In genomic region chr1:159916240-159917051, GRCh38 we compare ENCODE assay signal across 9 cellular contexts. TPM values are rescaled to one million over a fixed set of nuclear protein-coding genes. Genes with fewer than 3 reads are reported as not detected.
A peak's percentile ranks its signal among the peaks of the same experiment; 100 is the strongest.
DNase-seq lines count a peak whose midpoint lies in the region; ATAC-seq and TF ChIP-seq lines count a peak whose summit lies in the region.
"Had no signal": no experiment of that assay in that cellular context is flagged by ENCODE, and none has a peak within 500 bp of the region (broad histone marks: within the 10 kb centered on the region; RNA-seq: fewer than 3 reads in every experiment).

No MANE protein-coding gene starts in this region.

- peaks cover 0 to 22% (median 16%) of the 10 kb centered on the region in 4 donors for H3K36me3 ChIP-seq in transverse colon
- H3K36me3 ChIP-seq in effector memory CD4-positive, alpha-beta T cell (ENCODE audit: control insufficient read depth, insufficient read depth, low read length) = peaks cover 46% of the 10 kb centered on the region

- no peak for TF ChIP-seq EP300 in transverse colon (IDR thresholded peaks at IDR 0.05; ENCODE audit: low read depth)

- peaks cover 62% of the 10 kb centered on the region for H3K36me3 Mint-ChIP-seq in HFFc6 (ENCODE audit: low read depth)
- peaks cover 71% of the 10 kb centered on the region for H3K36me3 Mint-ChIP-seq in activated T-helper 17 cell treated with anti-CD3 and anti-CD28 coated beads, Interleukin-2, amount 50 U/mL, for 72 hours (ENCODE audit: low read depth)
- peaks cover 9 to 42% (median 24%) of the 10 kb centered on the region in 3 donors for H3K36me3 Mint-ChIP-seq in immature natural killer cell

- no peaks in the 10 kb centered on the region for H3K27me3 ChIP-seq in transverse colon
- no peaks in the 10 kb centered on the region for H3K27me3 ChIP-seq in effector memory CD4-positive, alpha-beta T cell (replicated peaks; ENCODE audit: control insufficient read depth, insufficient read depth, low read length, poor library complexity, severe bottlenecking)

- no peaks in the 10 kb centered on the region for H3K9me3 Mint-ChIP-seq in HFFc6
- H3K9me3 Mint-ChIP-seq in activated T-helper 17 cell treated with anti-CD3 and anti-CD28 coated beads, Interleukin-2, amount 50 U/mL, for 72 hours = no peaks in the 10 kb centered on the region
- no peaks in the 10 kb centered on the region for H3K9me3 Mint-ChIP-seq in immature natural killer cell

- no peaks in the 10 kb centered on the region for H3K9me3 ChIP-seq in transverse colon
- H3K9me3 ChIP-seq in effector memory CD4-positive, alpha-beta T cell (ENCODE audit: control insufficient read depth, low read length) = no peaks in the 10 kb centered on the region

- in situ Hi-C loops in transverse colon (cut with MboI; ENCODE audit: low pct_ligation_motif_present in 1 of 4, low pct_unique_long_range_greater_than_20kb in 1 of 4, low sequenced_read_pairs in 3 of 4) = no loop called here

- WGBS in transverse colon (ENCODE audit: low coverage in 1 of 2), 2 donors = 30 to 46% methylated on average over 4 to 9 of the region's 9 CpGs

- peak overlapping the region; percentile 70 for H3K4me3 Mint-ChIP-seq in HFFc6
- H3K4me3 Mint-ChIP-seq in activated T-helper 17 cell treated with anti-CD3 and anti-CD28 coated beads, Interleukin-2, amount 50 U/mL, for 72 hours = no peak overlapping the region
- no peak overlapping the region for H3K4me3 Mint-ChIP-seq in immature natural killer cell

- no peak for ATAC-seq in activated T-helper 17 cell treated with anti-CD3 and anti-CD28 coated beads, Interleukin-2, amount 50 U/mL, for 72 hours (replicated peaks)
- ATAC-seq in HG03571 (IDR thresholded peaks at IDR 0.05; ENCODE audit: unreplicated experiment) (no peak), GM18907 (IDR thresholded peaks at IDR 0.05; ENCODE audit: unreplicated experiment) (no peak)

- H3K27ac Mint-ChIP-seq in HFFc6 (peak overlapping the region; percentile 94), immature natural killer cell (peak overlapping the region; percentile 51 to 85 (median 72))
- peak overlapping the region; percentile 23 for H3K27ac Mint-ChIP-seq in activated T-helper 17 cell treated with anti-CD3 and anti-CD28 coated beads, Interleukin-2, amount 50 U/mL, for 72 hours

- intact Hi-C loops in transverse colon (cut with DNase I; ENCODE audit: low total_unique reads) = no loop called here

- no peak overlapping the region for H3K4me3 ChIP-seq in AG10803 (ENCODE audit: low read length)
- H3K4me3 ChIP-seq in transverse colon = no peak overlapping the region
- no peak overlapping the region for H3K4me3 ChIP-seq in effector memory CD4-positive, alpha-beta T cell (ENCODE audit: insufficient read depth, low read depth, low read length, poor library complexity, severe bottlenecking)

- TF ChIP-seq CTCF in AG10803 (conservative IDR thresholded peaks at IDR 0.05; ENCODE audit: low read length) (no peak), HFFc6 (IDR thresholded peaks at IDR 0.05) (peak; percentile 32; the same call in 1 of the 2 replicates), transverse colon (IDR thresholded peaks at IDR 0.05) (no peak)

- H3K27me3 Mint-ChIP-seq in HFFc6 (ENCODE audit: insufficient read depth) (peaks cover 14% of the 10 kb centered on the region; the same call in 1 of the 2 replicates), immature natural killer cell (ENCODE audit: low read depth in 3 of 3) (peaks cover 5 to 11% (median 8%) of the 10 kb centered on the region in 3 donors)
- no peaks in the 10 kb centered on the region for H3K27me3 Mint-ChIP-seq in activated T-helper 17 cell treated with anti-CD3 and anti-CD28 coated beads, Interleukin-2, amount 50 U/mL, for 72 hours

- DNase-seq in AG10803 (ENCODE audit: low read depth) (peak; percentile 72), HFFc6 (peak; percentile 94), immature natural killer cell (no peak), transverse colon (no peak)
- DNase-seq in effector memory CD4-positive, alpha-beta T cell = no peak

- TF ChIP-seq POLR2A in transverse colon (IDR thresholded peaks at IDR 0.05) = no peak

- H3K4me1 ChIP-seq in transverse colon = peaks cover 8 to 70% (median 49%) of the 10 kb centered on the region in 4 donors
- peaks cover 34% of the 10 kb centered on the region for H3K4me1 ChIP-seq in effector memory CD4-positive, alpha-beta T cell (ENCODE audit: control insufficient read depth, insufficient read depth, low read length, poor library complexity, severe bottlenecking)

- H3K4me1 Mint-ChIP-seq in HFFc6 (ENCODE audit: low read depth) = peaks cover 100% of the 10 kb centered on the region
- peaks cover 59% of the 10 kb centered on the region for H3K4me1 Mint-ChIP-seq in activated T-helper 17 cell treated with anti-CD3 and anti-CD28 coated beads, Interleukin-2, amount 50 U/mL, for 72 hours
- H3K4me1 Mint-ChIP-seq in immature natural killer cell = peaks cover 53 to 70% of the 10 kb centered on the region in 2 donors

- peak overlapping the region; percentile 51 to 75 (median 59) for H3K27ac ChIP-seq in transverse colon
- no peak overlapping the region for H3K27ac ChIP-seq in effector memory CD4-positive, alpha-beta T cell (ENCODE audit: insufficient read depth, low read length, poor library complexity, severe bottlenecking)

RNA-seq across cellular contexts. Expression of gene TAGLN2, which starts 8.9 kb away (rescaled TPM):
- 100 to 1,000 TPM; 560 to 914 (median 815) TPM for total RNA-seq in HFFc6 (2021; fragmentation: NEBNext Ultra II Directional; extraction: Animal tissue kit (Norgen Biotek cat#: 25700))
- total RNA-seq in activated T-helper 17 cell treated with anti-CD3 and anti-CD28 coated beads, Interleukin-2, amount 50 U/mL, for 72 hours = 100 to 1,000 TPM; 457 to 593 TPM
- polyA plus RNA-seq in immature natural killer cell = 1,000 to 10,000 TPM in 2 of 3 donors, 100 to 1,000 TPM in 1; 660 to 1,369 (median 1,251) TPM
- 100 to 1,000 TPM in 3 of 4 donors, 10 to 100 TPM in 1; 65.1 to 235 (median 168) TPM for total RNA-seq in transverse colon

RNA-seq across cellular contexts. Expression of gene CFAP45, which starts 16.5 kb away (rescaled TPM):
- total RNA-seq in HFFc6 (2021; fragmentation: NEBNext Ultra II Directional; extraction: Animal tissue kit (Norgen Biotek cat#: 25700)) = 1 to 10 TPM in 4 of 6 experiments, under 1 TPM in 2; 0.94 to 2.5 (median 1.2) TPM
- total RNA-seq in activated T-helper 17 cell treated with anti-CD3 and anti-CD28 coated beads, Interleukin-2, amount 50 U/mL, for 72 hours = 1 to 10 TPM in 1 of 2 donors, under 1 TPM in 1; 0.78 to 3.6 TPM
- under 1 TPM in 1 of 3 donors, not detected in 2; 0.36 TPM for polyA plus RNA-seq in immature natural killer cell
- under 1 TPM in 1 of 4 donors, not detected in 3; 0.32 TPM for total RNA-seq in transverse colon

RNA-seq across cellular contexts. Expression of gene IGSF9, which starts 29.0 kb away (rescaled TPM):
- total RNA-seq in HFFc6 (2021; fragmentation: NEBNext Ultra II Directional; extraction: Animal tissue kit (Norgen Biotek cat#: 25700)) = not detected
- total RNA-seq in activated T-helper 17 cell treated with anti-CD3 and anti-CD28 coated beads, Interleukin-2, amount 50 U/mL, for 72 hours = not detected
- polyA plus RNA-seq in immature natural killer cell = not detected
- total RNA-seq in transverse colon = 100 to 1,000 TPM in 1 of 4 donors, 10 to 100 TPM in 3; 40.7 to 137 (median 81.3) TPM

RNA-seq across cellular contexts. Expression of gene SLAMF9, which starts 37.6 kb away (rescaled TPM):
- total RNA-seq in HFFc6 (2021; fragmentation: NEBNext Ultra II Directional; extraction: Animal tissue kit (Norgen Biotek cat#: 25700)) = under 1 TPM in 3 of 6 experiments, not detected in 3; 0.41 to 0.51 (median 0.46) TPM
- not detected for total RNA-seq in activated T-helper 17 cell treated with anti-CD3 and anti-CD28 coated beads, Interleukin-2, amount 50 U/mL, for 72 hours
- polyA plus RNA-seq in immature natural killer cell = not detected
- total RNA-seq in transverse colon = under 1 TPM in 1 of 4 donors, not detected in 3; 0.64 TPM
- total RNA-seq: epithelial cell of proximal tubule had no signal

RNA-seq across cellular contexts. Expression of gene VSIG8, which starts 54.0 kb away (rescaled TPM):
- total RNA-seq in HFFc6 (2021; fragmentation: NEBNext Ultra II Directional; extraction: Animal tissue kit (Norgen Biotek cat#: 25700)) = not detected
- total RNA-seq in activated T-helper 17 cell treated with anti-CD3 and anti-CD28 coated beads, Interleukin-2, amount 50 U/mL, for 72 hours = under 1 TPM in 1 of 2 donors, not detected in 1; 0.26 TPM
- polyA plus RNA-seq in immature natural killer cell = not detected
- not detected for total RNA-seq in transverse colon
- total RNA-seq: epithelial cell of proximal tubule had no signal

Comparison
In these comparisons a context has a peak if more than half of its experiments do, and no peak if none do; other contexts are left out.
1. DNase-seq: peak in AG10803 (single experiment) and HFFc6 (single experiment); none in immature natural killer cell (0 of 3), transverse colon (single experiment) and effector memory CD4-positive, alpha-beta T cell (0 of 3).
2. H3K27ac Mint-ChIP-seq: peak in every context shown above with its lines; median percentile 94 in HFFc6; 72 in immature natural killer cell; 23 in activated T-helper 17 cell treated with anti-CD3 and anti-CD28 coated beads, Interleukin-2, amount 50 U/mL, for 72 hours.
3. RNA of gene IGSF9, which starts 29.0 kb away (total RNA-seq): 40.7 to 137 TPM in transverse colon; not detected in activated T-helper 17 cell treated with anti-CD3 and anti-CD28 coated beads, Interleukin-2, amount 50 U/mL, for 72 hours and not detected in HFFc6; every median in the first group is over 10 times any median in the second.